Comparison of ENCODE assay signal across 8 cellular contexts in genomic region chr17:74211929-74212261, GRCh38. TPM values are rescaled to one million over a fixed set of nuclear protein-coding genes. Genes with fewer than 3 reads are reported as not detected.
DNase-seq lines count a peak whose midpoint lies in the region; ATAC-seq, FAIRE-seq and TF ChIP-seq lines count a peak whose summit lies in the region.

No MANE protein-coding gene starts in this region.

- no peaks in the 10 kb centered on the region for H3K9me3 ChIP-seq in Panc1 (ENCODE audit: control insufficient read depth, insufficient read depth, low read depth, low read length)
- H3K9me3 ChIP-seq in ovary: no peaks in the 10 kb centered on the region
- H3K9me3 ChIP-seq in small intestine (ENCODE audit: control insufficient read depth, low read depth): no peaks in the 10 kb centered on the region

- TF ChIP-seq CTCF in Panc1 (IDR thresholded peaks at IDR 0.05) (no peak), epithelial cell of esophagus (IDR thresholded peaks at IDR 0.05; ENCODE audit: insufficient read depth, low read depth, low read length, missing control alignments) (no peak), ovary (IDR thresholded peaks at IDR 0.05) (no peak)

- TF ChIP-seq POLR2A in ovary (IDR thresholded peaks at IDR 0.05): no peak

- BruUV-seq in Panc1 (replicated peaks; lab: Mats Ljungman, UMichigan): no TSS peak

- H3K4me1 ChIP-seq in Panc1 (ENCODE audit: control insufficient read depth, insufficient read depth, low read length) (peaks cover 50% of the 10 kb centered on the region), ovary (ENCODE audit: insufficient read depth) (peaks cover 11% of the 10 kb centered on the region), small intestine (ENCODE audit: control insufficient read depth in 2 of 2, insufficient read depth in 1 of 2, low read depth in 1 of 2, low read length in 1 of 2) (peaks cover 2 to 4% of the 10 kb centered on the region in 2 donors)

- in situ Hi-C loops in Panc1 (cut with HindIII; ENCODE audit: low pct_unique_long_range_greater_than_20kb, low sequenced_read_pairs): no loop called here

- CTCF ChIA-PET in Panc1 (lab: Charles Lee): no interaction called here

- H3K36me3 ChIP-seq in Panc1 (ENCODE audit: control insufficient read depth, insufficient read depth, low read length) (peaks cover 5% of the 10 kb centered on the region; the same call in 1 of the 2 replicates), ovary (no peaks in the 10 kb centered on the region), small intestine (ENCODE audit: control insufficient read depth in 2 of 2, insufficient read depth in 2 of 2, low read length in 2 of 2) (peaks cover 7 to 8% of the 10 kb centered on the region in 2 donors)

- ATAC-seq in Panc1 (peak; percentile 6), GM18909 (IDR thresholded peaks at IDR 0.05; ENCODE audit: poor library complexity, unreplicated experiment) (no peak), HG03378 (IDR thresholded peaks at IDR 0.05; ENCODE audit: unreplicated experiment) (no peak)

- no peak for TF ChIP-seq EP300 in ovary (IDR thresholded peaks at IDR 0.05)

- DNase-seq in EL: peak; percentile 33
- no peak for DNase-seq in Panc1 (ENCODE audit: low read depth, low spot score)
- peak; percentile 8 for DNase-seq in epithelial cell of esophagus (ENCODE audit: low read depth)
- no peak for DNase-seq in ovary
- no peak for DNase-seq in small intestine
- no peak for DNase-seq in NCI-H2196 (lab: John Stamatoyannopoulos, UW; ENCODE audit: unreplicated experiment)

- POLR2A ChIA-PET in Panc1 (lab: Charles Lee): no interaction called here

- no peak for FAIRE-seq in small intestine (lab: Jason Lieb, UNC)

- intact Hi-C loops in Panc1 (cut with micrococcal nuclease; ENCODE audit: unreplicated experiment): no loop called here
- intact Hi-C loops in ovary (cut with DNase I): loop anchor here (5.0 to 10.0 kb wide), 6 partner anchors 65 to 533 kb away; partner anchors contain the start of genes BTBD17 (in 2 of the 4) and NHERF1 (in 1 of the 4)

- H3K27me3 ChIP-seq in Panc1 (ENCODE audit: control insufficient read depth, insufficient read depth, low read length): no peaks in the 10 kb centered on the region
- no peaks in the 10 kb centered on the region for H3K27me3 ChIP-seq in ovary
- H3K27me3 ChIP-seq in small intestine (ENCODE audit: control insufficient read depth in 2 of 2, insufficient read depth in 2 of 2, low read length in 2 of 2): no peaks in the 10 kb centered on the region

- WGBS in ovary, 3 donors: 20 to 23% (median 23%) methylated on average over 12 of the region's 12 CpGs
- 34 to 40% (median 39%) methylated on average over 12 of the region's 12 CpGs for whole genome bisulfite sequencing in small intestine, 3 donors

- H3K27ac ChIP-seq in Panc1 (ENCODE audit: low read length) (peak overlapping the region; percentile 78; the same call in 1 of the 2 replicates), ovary (no peak overlapping the region), small intestine (ENCODE audit: low read depth in 1 of 2, low read length in 1 of 2) (peak overlapping the region in 1 of 2 donors; percentile 80)

- H3K4me3 ChIP-seq in Panc1 (ENCODE audit: low read depth in 2 of 2, low read length in 2 of 2) (peak overlapping the region in 1 of 2 experiments; percentile 89; a peak in 3 of 4 replicates), epithelial cell of esophagus (ENCODE audit: low read length) (peak overlapping the region; percentile 60), ovary (peak overlapping the region; percentile 56), small intestine (ENCODE audit: low read depth in 1 of 2, low read length in 2 of 2) (peak overlapping the region in 1 of 2 donors; percentile 10)

RNA-seq across cellular contexts. Expression of gene TTYH2, which starts 1.5 kb away (rescaled TPM):
- total RNA-seq in Panc1 (2021; ENCODE audit: unreplicated experiment) (8.3 TPM), ovary (10 to 100 TPM in 6 of 7 donors, 1 to 10 TPM in 1; 9.8 to 43.1 (median 23.0) TPM)
- 6.7 TPM for polyA plus RNA-seq in Panc1 (2012; ENCODE audit: insufficient read length)
- polyA plus RNA-seq in ovary (10 to 100 TPM; 12.8 to 17.5 TPM), small intestine (1 to 10 TPM in 1 of 3 donors, under 1 TPM in 1, not detected in 1; 0.27 to 2.0 TPM)

RNA-seq across cellular contexts. Expression of gene RPL38, which starts 8.4 kb away (rescaled TPM):
- total RNA-seq in Panc1 (2021; ENCODE audit: unreplicated experiment): 968 TPM
- 1,956 TPM for polyA plus RNA-seq in Panc1 (2012; ENCODE audit: insufficient read length)
- 1,000 to 10,000 TPM in 5 of 7 donors, 100 to 1,000 TPM in 2; 861 to 2,470 (median 1,550) TPM for total RNA-seq in ovary
- polyA plus RNA-seq in ovary: 1,000 to 10,000 TPM; 2,644 to 2,696 TPM
- 1,000 to 10,000 TPM in 2 of 3 donors, 100 to 1,000 TPM in 1; 823 to 1,409 (median 1,348) TPM for polyA plus RNA-seq in small intestine

Comparison
In these comparisons a context has a peak if more than half of its experiments do, and no peak if none do; other contexts are left out.
1. DNase-seq: peak in EL (single experiment) and epithelial cell of esophagus (single experiment); none in Panc1 (single experiment), ovary (0 of 5), small intestine (single experiment) and NCI-H2196 (single experiment).